12 cellular contexts compared by ENCODE assay signal in the genomic region with DNA sequence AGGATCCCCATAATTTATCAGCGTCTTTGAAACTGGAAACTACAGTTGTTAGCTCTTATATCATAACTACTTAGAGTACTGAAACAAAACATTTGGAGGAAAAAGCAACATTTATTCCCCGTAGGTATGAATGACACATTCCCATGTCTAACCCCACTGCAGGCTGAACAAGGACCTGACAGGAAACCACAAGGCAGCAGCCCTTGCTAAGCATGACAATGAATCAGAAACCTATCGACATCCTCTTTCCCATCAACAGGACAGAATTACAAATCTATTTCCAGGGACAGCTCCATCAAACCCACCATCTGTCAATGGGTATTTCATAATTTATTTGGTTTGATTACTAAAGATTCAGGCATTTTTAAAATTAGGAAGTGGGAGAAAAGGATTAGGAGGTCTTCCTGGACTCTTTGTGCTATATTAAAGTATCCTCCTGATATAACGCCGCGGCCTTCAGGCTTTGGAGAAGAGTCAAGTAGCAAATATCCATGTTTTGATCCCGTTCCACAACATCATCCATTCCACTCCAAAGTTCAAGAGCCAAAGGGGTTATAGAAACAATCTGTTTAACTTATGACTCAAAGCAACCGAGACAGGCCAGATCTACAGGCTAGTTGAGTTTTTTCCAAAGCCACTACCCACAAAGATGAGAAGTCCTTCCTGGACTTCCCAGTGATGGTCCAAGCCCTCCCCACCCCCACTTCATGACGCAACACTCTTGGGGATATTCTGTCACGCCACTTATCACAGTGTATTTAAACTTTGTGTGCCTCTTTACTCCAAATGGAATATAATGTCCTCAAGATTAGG. TPM values are rescaled to one million over a fixed set of nuclear protein-coding genes. Genes with fewer than 3 reads are reported as not detected.
DNase-seq lines count a peak whose midpoint lies in the region; ATAC-seq and TF ChIP-seq lines count a peak whose summit lies in the region.
"Had no signal": no experiment of that assay in that cellular context is flagged by ENCODE, and none has a peak within 500 bp of the region (broad histone marks: within the 10 kb centered on the region; RNA-seq: fewer than 3 reads in every experiment).

No MANE protein-coding gene starts in this region.

- H3K27me3 ChIP-seq in BJ (ENCODE audit: control insufficient read depth, insufficient read depth, low read length), result no peaks in the 10 kb centered on the region; the same call in 1 of the 2 replicates
- H3K27me3 ChIP-seq: tibial nerve had no signal

- H3K9me3 Mint-ChIP-seq in activated T-helper 2 cell treated with anti-CD3 and anti-CD28 coated beads, Interferon-gamma antibody, Interleukin-2, Interleukin-4, amounts not matched to agents 10 μg/mL and 5 μg/mL and 100 μg/mL, durations not matched to agents 14 hours and 24 hours and 36 hours, result no peaks in the 10 kb centered on the region
- H3K9me3 Mint-ChIP-seq: T-helper 2 cell treated with Interferon-gamma antibody and Interleukin-4, amounts not matched to agents 5 μg/mL and 100 μg/mL, for 36 hours had no signal

- CTCF ChIA-PET in BJ (lab: Yijun Ruan, JAX), result no interaction called here

- H3K9me3 ChIP-seq in mucosa of descending colon, result no peaks in the 10 kb centered on the region
- H3K9me3 ChIP-seq: tibial nerve had no signal

- ATAC-seq in mucosa of descending colon, result peak; percentile 52

- no peaks in the 10 kb centered on the region for H3K36me3 Mint-ChIP-seq in activated T-helper 2 cell treated with anti-CD3 and anti-CD28 coated beads, Interferon-gamma antibody, Interleukin-2, Interleukin-4, amounts not matched to agents 10 μg/mL and 5 μg/mL and 100 μg/mL, durations not matched to agents 14 hours and 24 hours and 36 hours (ENCODE audit: low read depth)

- H3K4me1 ChIP-seq in mucosa of descending colon (ENCODE audit: low read depth), result no peaks in the 10 kb centered on the region
- H3K4me1 ChIP-seq: tibial nerve had no signal

- H3K36me3 ChIP-seq in BJ (ENCODE audit: control insufficient read depth, insufficient read depth, low read length), result no peaks in the 10 kb centered on the region
- H3K36me3 ChIP-seq in mucosa of descending colon (ENCODE audit: low read depth), result no peaks in the 10 kb centered on the region
- H3K36me3 ChIP-seq: tibial nerve had no signal

- DNase-seq in BJ (ENCODE audit: low read depth) (peak; percentile 80), LHCN-M2 (ENCODE audit: low read depth) (peak; percentile 96), cardiac fibroblast (ENCODE audit: low read depth in 2 of 2) (peak; percentile 88 to 97), mucosa of descending colon (peak in 1 of 3 donors; percentile 27), substantia nigra (lab: John Stamatoyannopoulos, UW) (no peak), NCI-H187 (lab: John Stamatoyannopoulos, UW) (no peak)
- no peak for DNase-seq in stimulated activated CD4-positive, alpha-beta T cell treated with anti-CD3 and anti-CD28 coated beads, Interleukin-1b, Interleukin-23, amount 100 ng/mL, for 48 hours
- no peak for DNase-seq in activated T-helper 2 cell treated with anti-CD3 and anti-CD28 coated beads, Interferon-gamma antibody, Interleukin-2, Interleukin-4, amounts not matched to agents 10 μg/mL and 5 μg/mL and 100 μg/mL, durations not matched to agents 14 hours and 24 hours and 36 hours (ENCODE audit: low spot score)
- DNase-seq: DMS153, NCI-H526 had no signal

- no peak overlapping the region for H3K4me3 Mint-ChIP-seq in activated T-helper 2 cell treated with anti-CD3 and anti-CD28 coated beads, Interferon-gamma antibody, Interleukin-2, Interleukin-4, amounts not matched to agents 10 μg/mL and 5 μg/mL and 100 μg/mL, durations not matched to agents 14 hours and 24 hours and 36 hours (ENCODE audit: low read depth)
- H3K4me3 Mint-ChIP-seq: T-helper 2 cell treated with Interferon-gamma antibody and Interleukin-4, amounts not matched to agents 5 μg/mL and 100 μg/mL, for 36 hours had no signal

- intact Hi-C loops in mucosa of descending colon (cut with DNase I, micrococcal nuclease), result no loop called here
- intact Hi-C loops in activated T-helper 2 cell treated with anti-CD3 and anti-CD28 coated beads, Interferon-gamma antibody, Interleukin-2, Interleukin-4, amounts not matched to agents 10 μg/mL and 5 μg/mL and 100 μg/mL, durations not matched to agents 14 hours and 24 hours and 36 hours (cut with micrococcal nuclease), result no loop called here

- peaks cover 6% of the 10 kb centered on the region for H3K4me1 Mint-ChIP-seq in activated T-helper 2 cell treated with anti-CD3 and anti-CD28 coated beads, Interferon-gamma antibody, Interleukin-2, Interleukin-4, amounts not matched to agents 10 μg/mL and 5 μg/mL and 100 μg/mL, durations not matched to agents 14 hours and 24 hours and 36 hours (ENCODE audit: low read depth)

- H3K4me3 ChIP-seq in BJ (ENCODE audit: low read depth, low read length) (no peak overlapping the region), cardiac fibroblast (replicated peaks in 1 of 2; ENCODE audit: low read depth in 2 of 2, low read length in 2 of 2) (no peak overlapping the region), mucosa of descending colon (no peak overlapping the region)
- H3K4me3 ChIP-seq: tibial nerve had no signal

- POLR2A ChIA-PET in BJ (lab: Charles Lee), result no interaction called here

- H3K27ac Mint-ChIP-seq in activated T-helper 2 cell treated with anti-CD3 and anti-CD28 coated beads, Interferon-gamma antibody, Interleukin-2, Interleukin-4, amounts not matched to agents 10 μg/mL and 5 μg/mL and 100 μg/mL, durations not matched to agents 14 hours and 24 hours and 36 hours, result no peak overlapping the region
- H3K27ac Mint-ChIP-seq: T-helper 2 cell treated with Interferon-gamma antibody and Interleukin-4, amounts not matched to agents 5 μg/mL and 100 μg/mL, for 36 hours had no signal

- TF ChIP-seq CTCF in BJ (IDR thresholded peaks at IDR 0.05; ENCODE audit: insufficient read depth, low read depth, low read length) (no peak), cardiac fibroblast (IDR thresholded peaks at IDR 0.05; ENCODE audit: low read depth, low read length) (no peak), mucosa of descending colon (IDR thresholded peaks at IDR 0.05) (no peak)

- peaks cover 23% of the 10 kb centered on the region for H3K27me3 Mint-ChIP-seq in activated T-helper 2 cell treated with anti-CD3 and anti-CD28 coated beads, Interferon-gamma antibody, Interleukin-2, Interleukin-4, amounts not matched to agents 10 μg/mL and 5 μg/mL and 100 μg/mL, durations not matched to agents 14 hours and 24 hours and 36 hours (ENCODE audit: low read depth)

- H3K27ac ChIP-seq in substantia nigra (ENCODE audit: low read depth, low read length, poor library complexity, severe bottlenecking), result no peak overlapping the region
- H3K27ac ChIP-seq: tibial nerve had no signal

RNA-seq across cellular contexts. Expression of a gene that starts 51.2 kb away (rescaled TPM):
- not detected in 2 replicates for polyA plus RNA-seq in BJ (2011; rRNA removed)
- polyA minus RNA-seq in BJ (2011; rRNA and poly(A)+ RNA removed), result not detected in 2 replicates
- not detected in 2 replicates for total RNA-seq in LHCN-M2 (2014; rRNA removed)
- polyA plus RNA-seq in LHCN-M2 (2012), result not detected
- total RNA-seq in mucosa of descending colon, result under 1 TPM in 2 of 3 donors, not detected in 1; 0.09 to 0.13 TPM
- not detected in 2 replicates for total RNA-seq in activated T-helper 2 cell treated with anti-CD3 and anti-CD28 coated beads, Interferon-gamma antibody, Interleukin-2, Interleukin-4, amounts not matched to agents 10 μg/mL and 5 μg/mL and 100 μg/mL, durations not matched to agents 14 hours and 24 hours and 36 hours
- total RNA-seq: tibial nerve had no signal

Comparison
In these comparisons a context has a peak if more than half of its experiments do, and no peak if none do; other contexts are left out.
1. DNase-seq: peak in BJ (single experiment), LHCN-M2 (single experiment) and cardiac fibroblast (2 of 2); none in stimulated activated CD4-positive, alpha-beta T cell treated with anti-CD3 and anti-CD28 coated beads, Interleukin-1b, Interleukin-23, amount 100 ng/mL, for 48 hours (single experiment), substantia nigra (0 of 49), NCI-H187 (0 of 2) and activated T-helper 2 cell treated with anti-CD3 and anti-CD28 coated beads, Interferon-gamma antibody, Interleukin-2, Interleukin-4, amounts not matched to agents 10 μg/mL and 5 μg/mL and 100 μg/mL, durations not matched to agents 14 hours and 24 hours and 36 hours (single experiment).